In the genomic region with DNA sequence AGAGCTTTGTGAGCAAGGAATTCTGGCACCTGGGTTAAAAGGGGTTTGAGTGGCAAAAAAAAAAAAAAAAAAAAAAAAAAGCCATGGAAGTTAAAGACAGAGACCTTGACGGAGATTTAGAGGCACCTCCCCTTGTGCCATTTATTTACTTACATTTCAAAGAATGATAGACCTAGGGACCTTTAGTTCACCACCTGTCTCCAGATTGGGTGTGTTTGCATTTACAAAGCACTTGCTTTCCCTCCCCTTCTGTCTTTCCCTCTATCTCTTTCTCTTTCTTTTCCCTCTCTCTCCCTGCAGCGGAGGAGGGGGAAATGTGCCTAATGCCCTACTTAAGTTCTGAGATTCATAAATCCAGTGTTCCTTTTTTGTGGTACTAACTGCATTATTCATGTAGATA, we compare ENCODE assay signal across 27 cellular contexts.
"Had no signal": no experiment of that assay in that cellular context is flagged by ENCODE, and none has a peak within 500 bp of the region (broad histone marks: within the 10 kb centered on the region; RNA-seq: fewer than 3 reads in every experiment).

No MANE protein-coding gene starts in this region.

- H3K36me3 ChIP-seq: neural progenitor cell, ovary, right lobe of liver, sigmoid colon, stomach, thoracic aorta, thyroid gland, tibial nerve, upper lobe of left lung, vagina had no signal

- H3K27ac Mint-ChIP-seq: nephron; neural progenitor cell; progenitor cell of endocrine pancreas; stimulated activated effector memory CD8-positive, alpha-beta T cell treated with anti-CD3 and anti-CD28 coated beads, Interleukin-12 subunit alpha, Interleukin-12 subunit beta, amount 100 ng/mL, for 72 hours; stimulated activated naive B cell treated with anti-CD40 and anti-IgM and Interleukin-4, amounts not matched to agents 10 μg/mL and 1 μg/mL and 100 μg/mL, for 72 hours; stimulated activated naive CD8-positive, alpha-beta T cell treated with anti-CD3 and anti-CD28 coated beads, Interleukin-15, Interleukin-2, amounts not matched to agents 100 ng/mL and 50 ng/mL, for 24 hours had no signal

- H3K9me3 Mint-ChIP-seq: nephron; neural progenitor cell; stimulated activated effector memory CD8-positive, alpha-beta T cell treated with anti-CD3 and anti-CD28 coated beads, Interleukin-12 subunit alpha, Interleukin-12 subunit beta, amount 100 ng/mL, for 72 hours; stimulated activated naive CD8-positive, alpha-beta T cell treated with anti-CD3 and anti-CD28 coated beads, Interleukin-15, Interleukin-2, amounts not matched to agents 100 ng/mL and 50 ng/mL, for 24 hours had no signal

- H2AFZ ChIP-seq: neural progenitor cell, parathyroid adenoma had no signal

- H3K4me3 ChIP-seq: neural progenitor cell, ovary, psoas muscle, right lobe of liver, sigmoid colon, stomach, thoracic aorta, thyroid gland, tibial nerve, upper lobe of left lung, vagina had no signal

- H3K27me3 ChIP-seq: neural progenitor cell, ovary, right lobe of liver, sigmoid colon, stomach, thyroid gland, tibial nerve, upper lobe of left lung, vagina had no signal

- ATAC-seq: psoas muscle; right cardiac atrium; right lobe of liver; stimulated activated effector memory CD8-positive, alpha-beta T cell treated with anti-CD3 and anti-CD28 coated beads, Interleukin-12 subunit alpha, Interleukin-12 subunit beta, amount 100 ng/mL, for 72 hours; stimulated activated naive B cell treated with anti-CD40 and anti-IgM and Interleukin-4, amounts not matched to agents 10 μg/mL and 1 μg/mL and 100 μg/mL, for 72 hours had no signal

- H3K36me3 Mint-ChIP-seq: neural progenitor cell; stimulated activated effector memory CD8-positive, alpha-beta T cell treated with anti-CD3 and anti-CD28 coated beads, Interleukin-12 subunit alpha, Interleukin-12 subunit beta, amount 100 ng/mL, for 72 hours; stimulated activated naive B cell treated with anti-CD40 and anti-IgM and Interleukin-4, amounts not matched to agents 10 μg/mL and 1 μg/mL and 100 μg/mL, for 72 hours had no signal

- H3K9me3 ChIP-seq: ovary, right lobe of liver, sigmoid colon, stomach, thoracic aorta, thyroid gland, upper lobe of left lung, vagina had no signal

- H3K4me1 ChIP-seq: neural progenitor cell, parathyroid adenoma, psoas muscle, right lobe of liver, sigmoid colon, stomach, thyroid gland, tibial nerve, upper lobe of left lung, vagina had no signal

- H3K79me2 ChIP-seq: parathyroid adenoma had no signal

- DNase-seq: occipital lobe; ovary; posterior cingulate gyrus; psoas muscle; right cardiac atrium; right lobe of liver; sigmoid colon; small intestine; stimulated activated CD4-positive, alpha-beta T cell treated with anti-CD3 and anti-CD28 coated beads, Interleukin-15, amount 100 ng/mL, for 24 hours; stimulated activated CD4-positive, alpha-beta T cell treated with anti-CD3 and anti-CD28 coated beads, Interleukin-2, amount 100 ng/mL, for 24 hours; stimulated activated CD4-positive, alpha-beta T cell treated with anti-CD3 and anti-CD28 coated beads, Interleukin-2, amount 100 ng/mL, for 48 hours; stimulated activated CD4-positive, alpha-beta T cell treated with anti-CD3 and anti-CD28 coated beads, Interleukin-4, amount 100 ng/mL, for 24 hours; stimulated activated naive B cell treated with anti-CD40 and anti-IgM and Interleukin-4, amounts not matched to agents 10 μg/mL and 1 μg/mL and 100 μg/mL, for 72 hours; stimulated activated naive CD4-positive, alpha-beta T cell treated with Interleukin-2 at 50 U/mL for 16 hours; stomach; thyroid gland; trophoblast cell; upper lobe of left lung had no signal

- H3K4me1 Mint-ChIP-seq: nephron; neural progenitor cell; stimulated activated effector memory CD8-positive, alpha-beta T cell treated with anti-CD3 and anti-CD28 coated beads, Interleukin-12 subunit alpha, Interleukin-12 subunit beta, amount 100 ng/mL, for 72 hours; stimulated activated naive B cell treated with anti-CD40 and anti-IgM and Interleukin-4, amounts not matched to agents 10 μg/mL and 1 μg/mL and 100 μg/mL, for 72 hours had no signal

- H3K27ac ChIP-seq: neural progenitor cell, ovary, parathyroid adenoma, psoas muscle, right lobe of liver, sigmoid colon, stomach, thoracic aorta, thyroid gland, tibial nerve, upper lobe of left lung, vagina had no signal

- H3K27me3 Mint-ChIP-seq: progenitor cell of endocrine pancreas; stimulated activated naive B cell treated with anti-CD40 and anti-IgM and Interleukin-4, amounts not matched to agents 10 μg/mL and 1 μg/mL and 100 μg/mL, for 72 hours; stimulated activated naive CD8-positive, alpha-beta T cell treated with anti-CD3 and anti-CD28 coated beads, Interleukin-15, Interleukin-2, amounts not matched to agents 100 ng/mL and 50 ng/mL, for 24 hours had no signal

- H3K4me3 Mint-ChIP-seq: nephron; neural progenitor cell; stimulated activated effector memory CD8-positive, alpha-beta T cell treated with anti-CD3 and anti-CD28 coated beads, Interleukin-12 subunit alpha, Interleukin-12 subunit beta, amount 100 ng/mL, for 72 hours; stimulated activated naive B cell treated with anti-CD40 and anti-IgM and Interleukin-4, amounts not matched to agents 10 μg/mL and 1 μg/mL and 100 μg/mL, for 72 hours; stimulated activated naive CD8-positive, alpha-beta T cell treated with anti-CD3 and anti-CD28 coated beads, Interleukin-15, Interleukin-2, amounts not matched to agents 100 ng/mL and 50 ng/mL, for 24 hours had no signal

- H3K4me2 ChIP-seq: neural progenitor cell had no signal
